17 cellular contexts compared by ENCODE assay signal in the genomic region with DNA sequence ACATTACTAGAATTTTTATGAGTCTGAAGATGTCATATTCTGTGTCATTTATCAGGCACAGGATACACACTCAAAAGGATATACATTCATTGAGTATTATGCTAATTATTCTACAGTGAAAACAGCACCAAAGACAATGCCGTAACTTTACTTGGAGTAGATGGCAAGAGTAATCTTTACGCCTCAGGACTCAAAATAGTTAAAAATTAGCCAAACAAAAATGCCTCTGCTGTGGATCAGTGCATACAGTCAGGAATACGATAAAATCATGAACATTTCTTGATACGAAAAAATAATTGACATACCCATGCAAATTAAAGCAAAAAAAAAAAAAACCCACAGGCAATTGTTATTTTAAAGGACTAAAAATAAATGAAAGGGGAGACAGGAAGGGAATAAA.
A peak's percentile ranks its signal among the peaks of the same experiment; 100 is the strongest.
DNase-seq lines count a peak whose midpoint lies in the region; ATAC-seq and TF ChIP-seq lines count a peak whose summit lies in the region.
"Had no signal": no experiment of that assay in that cellular context is flagged by ENCODE, and none has a peak within 500 bp of the region (broad histone marks: within the 10 kb centered on the region; RNA-seq: fewer than 3 reads in every experiment).

No MANE protein-coding gene starts in this region.

- no peaks in the 10 kb centered on the region for H3K9me2 ChIP-seq in GM23338 (ENCODE audit: insufficient read depth)

- H3K27ac ChIP-seq in GM23338 (ENCODE audit: low read depth), result no peak overlapping the region
- H3K27ac ChIP-seq: C4-2B had no signal

- no peak for DNase-seq in GM23338 (ENCODE audit: low spot score)
- no peak for DNase-seq in WTC11 (ENCODE audit: low spot score)
- peak; percentile 36 for DNase-seq in left kidney (ENCODE audit: low read depth, low spot score)
- DNase-seq in naive thymus-derived CD8-positive, alpha-beta T cell, result no peak
- DNase-seq: AML-193; Caco-2; CD4-positive, alpha-beta T cell; DMS79 treated with DMSO at 0.1 percent for 48 hours; GF-D8; GOT3; H7; KBM-7 had no signal

- no peaks in the 10 kb centered on the region for H3K27me3 Mint-ChIP-seq in GM23338 (ENCODE audit: insufficient read depth, low read depth, poor library complexity)
- no peaks in the 10 kb centered on the region for H3K27me3 Mint-ChIP-seq in WTC11 (ENCODE audit: low read depth)
- peaks cover 0 to 2% (median 2%) of the 10 kb centered on the region in 5 donors for H3K27me3 Mint-ChIP-seq in naive thymus-derived CD8-positive, alpha-beta T cell
- H3K27me3 Mint-ChIP-seq: CD4-positive, alpha-beta T cell; IgD-negative memory B cell had no signal

- ATAC-seq in GM23338 (no peak), WTC11 (no peak), HG02798 (IDR thresholded peaks at IDR 0.05; ENCODE audit: poor library complexity, unreplicated experiment) (no peak), GM19463 (IDR thresholded peaks at IDR 0.05; ENCODE audit: unreplicated experiment) (no peak)
- no peak for ATAC-seq in naive thymus-derived CD8-positive, alpha-beta T cell
- ATAC-seq: HepG2 had no signal

- H2AFZ ChIP-seq in GM23338, result no peak overlapping the region

- no peaks in the 10 kb centered on the region for H3K9me3 Mint-ChIP-seq in GM23338
- H3K9me3 Mint-ChIP-seq in WTC11, result no peaks in the 10 kb centered on the region
- H3K9me3 Mint-ChIP-seq in naive thymus-derived CD8-positive, alpha-beta T cell, result peaks cover 0 to 2% (median 0%) of the 10 kb centered on the region in 9 donors
- H3K9me3 Mint-ChIP-seq: IgD-negative memory B cell had no signal

- no peaks in the 10 kb centered on the region for H4K20me1 ChIP-seq in GM23338 (replicated peaks; ENCODE audit: insufficient read depth)

- H3K4me1 Mint-ChIP-seq in GM23338, result peaks cover 14% of the 10 kb centered on the region; the same call in 2 of the 3 replicates
- H3K4me1 Mint-ChIP-seq in WTC11, result peaks cover 12% of the 10 kb centered on the region
- no peaks in the 10 kb centered on the region for H3K4me1 Mint-ChIP-seq in naive thymus-derived CD8-positive, alpha-beta T cell
- H3K4me1 Mint-ChIP-seq: IgD-negative memory B cell had no signal

- no peaks in the 10 kb centered on the region for H3K79me2 ChIP-seq in GM23338 (replicated peaks; ENCODE audit: insufficient read depth)

- H3K36me3 ChIP-seq in GM23338 (ENCODE audit: insufficient read depth), result no peaks in the 10 kb centered on the region

- H3K4me3 Mint-ChIP-seq in GM23338 (peak overlapping the region; percentile 45; the same call in 2 of the 3 replicates), WTC11 (peak overlapping the region; percentile 36)
- H3K4me3 Mint-ChIP-seq in naive thymus-derived CD8-positive, alpha-beta T cell, result no peak overlapping the region
- H3K4me3 Mint-ChIP-seq: CD4-positive, alpha-beta T cell; IgD-negative memory B cell had no signal

- POLR2A ChIA-PET in WTC11 (lab: Charles Lee), result no interaction called here
- POLR2A ChIA-PET in naive thymus-derived CD8-positive, alpha-beta T cell (lab: Charles Lee), result no interaction called here

- H3F3A ChIP-seq in GM23338 (replicated peaks; ENCODE audit: low read depth), result no peaks in the 10 kb centered on the region

- H3K27ac Mint-ChIP-seq in GM23338 (peak overlapping the region; percentile 91), WTC11 (peak overlapping the region; percentile 86; the same call in 1 of the 2 replicates)
- H3K27ac Mint-ChIP-seq in naive thymus-derived CD8-positive, alpha-beta T cell, result no peak overlapping the region
- H3K27ac Mint-ChIP-seq: CD4-positive, alpha-beta T cell; IgD-negative memory B cell had no signal

- H3K27me3 ChIP-seq in GM23338 (ENCODE audit: insufficient read depth), result no peaks in the 10 kb centered on the region

- peak overlapping the region; percentile 50 for H3K4me2 ChIP-seq in GM23338

- H3K36me3 Mint-ChIP-seq in GM23338 (ENCODE audit: low read depth) (no peaks in the 10 kb centered on the region; the same call in 2 of the 3 replicates), WTC11 (no peaks in the 10 kb centered on the region)
- H3K36me3 Mint-ChIP-seq in naive thymus-derived CD8-positive, alpha-beta T cell, result no peaks in the 10 kb centered on the region
- H3K36me3 Mint-ChIP-seq: IgD-negative memory B cell had no signal

- peaks cover 15% of the 10 kb centered on the region for H3K4me1 ChIP-seq in GM23338 (ENCODE audit: insufficient read depth)
- H3K4me1 ChIP-seq: Caco-2 had no signal

- no peak for TF ChIP-seq CTCF in GM23338 (conservative IDR thresholded peaks at IDR 0.05; ENCODE audit: low read depth in 2 of 2)
- TF ChIP-seq CTCF in WTC11 (IDR thresholded peaks at IDR 0.05), result no peak

- H3K4me3 ChIP-seq in GM23338, result 0 out of 2 replicates have a peak overlapping the region, but pooled peaks have one; percentile 0

- CTCF ChIA-PET in WTC11 (lab: Charles Lee), result no interaction called here

TF ChIP-seq in GM23338, 12 proteins besides CTCF, POLR2A, EP300 and RAD21:
- no peak for TF ChIP-seq EZH2 (IDR thresholded peaks at IDR 0.05; ENCODE audit: low read depth, unreplicated experiment)
- TF ChIP-seq, protein P1, sequence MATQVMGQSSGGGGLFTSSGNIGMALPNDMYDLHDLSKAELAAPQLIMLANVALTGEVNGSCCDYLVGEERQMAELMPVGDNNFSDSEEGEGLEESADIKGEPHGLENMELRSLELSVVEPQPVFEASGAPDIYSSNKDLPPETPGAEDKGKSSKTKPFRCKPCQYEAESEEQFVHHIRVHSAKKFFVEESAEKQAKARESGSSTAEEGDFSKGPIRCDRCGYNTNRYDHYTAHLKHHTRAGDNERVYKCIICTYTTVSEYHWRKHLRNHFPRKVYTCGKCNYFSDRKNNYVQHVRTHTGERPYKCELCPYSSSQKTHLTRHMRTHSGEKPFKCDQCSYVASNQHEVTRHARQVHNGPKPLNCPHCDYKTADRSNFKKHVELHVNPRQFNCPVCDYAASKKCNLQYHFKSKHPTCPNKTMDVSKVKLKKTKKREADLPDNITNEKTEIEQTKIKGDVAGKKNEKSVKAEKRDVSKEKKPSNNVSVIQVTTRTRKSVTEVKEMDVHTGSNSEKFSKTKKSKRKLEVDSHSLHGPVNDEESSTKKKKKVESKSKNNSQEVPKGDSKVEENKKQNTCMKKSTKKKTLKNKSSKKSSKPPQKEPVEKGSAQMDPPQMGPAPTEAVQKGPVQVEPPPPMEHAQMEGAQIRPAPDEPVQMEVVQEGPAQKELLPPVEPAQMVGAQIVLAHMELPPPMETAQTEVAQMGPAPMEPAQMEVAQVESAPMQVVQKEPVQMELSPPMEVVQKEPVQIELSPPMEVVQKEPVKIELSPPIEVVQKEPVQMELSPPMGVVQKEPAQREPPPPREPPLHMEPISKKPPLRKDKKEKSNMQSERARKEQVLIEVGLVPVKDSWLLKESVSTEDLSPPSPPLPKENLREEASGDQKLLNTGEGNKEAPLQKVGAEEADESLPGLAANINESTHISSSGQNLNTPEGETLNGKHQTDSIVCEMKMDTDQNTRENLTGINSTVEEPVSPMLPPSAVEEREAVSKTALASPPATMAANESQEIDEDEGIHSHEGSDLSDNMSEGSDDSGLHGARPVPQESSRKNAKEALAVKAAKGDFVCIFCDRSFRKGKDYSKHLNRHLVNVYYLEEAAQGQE (IDR thresholded peaks at IDR 0.05; ENCODE audit: unreplicated experiment), result no peak
- TF ChIP-seq NANOG (IDR thresholded peaks at IDR 0.05; ENCODE audit: borderline replicate concordance), result no peak
- no peak for TF ChIP-seq EZH2phosphoT487 (IDR thresholded peaks at IDR 0.05; ENCODE audit: unreplicated experiment)
- TF ChIP-seq ZNF331 (CRISPR knock-in tag; IDR thresholded peaks at IDR 0.05; ENCODE audit: low read depth), result no peak
- TF ChIP-seq STAT1 (IDR thresholded peaks at IDR 0.05; ENCODE audit: unreplicated experiment), result no peak
- no peak for TF ChIP-seq POLR2AphosphoS5 (IDR thresholded peaks at IDR 0.05; ENCODE audit: low read depth)

TF ChIP-seq in WTC11, 78 proteins besides CTCF, POLR2A, EP300 and RAD21:
- TF ChIP-seq, protein P2, sequence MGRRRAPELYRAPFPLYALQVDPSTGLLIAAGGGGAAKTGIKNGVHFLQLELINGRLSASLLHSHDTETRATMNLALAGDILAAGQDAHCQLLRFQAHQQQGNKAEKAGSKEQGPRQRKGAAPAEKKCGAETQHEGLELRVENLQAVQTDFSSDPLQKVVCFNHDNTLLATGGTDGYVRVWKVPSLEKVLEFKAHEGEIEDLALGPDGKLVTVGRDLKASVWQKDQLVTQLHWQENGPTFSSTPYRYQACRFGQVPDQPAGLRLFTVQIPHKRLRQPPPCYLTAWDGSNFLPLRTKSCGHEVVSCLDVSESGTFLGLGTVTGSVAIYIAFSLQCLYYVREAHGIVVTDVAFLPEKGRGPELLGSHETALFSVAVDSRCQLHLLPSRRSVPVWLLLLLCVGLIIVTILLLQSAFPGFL (CRISPR knock-in tag; IDR thresholded peaks at IDR 0.05; ENCODE audit: borderline replicate concordance), result no peak
- TF ChIP-seq ATF1 (CRISPR knock-in tag; IDR thresholded peaks at IDR 0.05) (no peak), EMX1 (CRISPR knock-in tag; IDR thresholded peaks at IDR 0.05) (no peak), NR2C2 (CRISPR knock-in tag; IDR thresholded peaks at IDR 0.05) (no peak), ZNF232 (CRISPR knock-in tag; IDR thresholded peaks at IDR 0.05) (no peak), ELF4 (CRISPR knock-in tag; IDR thresholded peaks at IDR 0.05; ENCODE audit: low read depth) (no peak)
- TF ChIP-seq, protein P3, sequence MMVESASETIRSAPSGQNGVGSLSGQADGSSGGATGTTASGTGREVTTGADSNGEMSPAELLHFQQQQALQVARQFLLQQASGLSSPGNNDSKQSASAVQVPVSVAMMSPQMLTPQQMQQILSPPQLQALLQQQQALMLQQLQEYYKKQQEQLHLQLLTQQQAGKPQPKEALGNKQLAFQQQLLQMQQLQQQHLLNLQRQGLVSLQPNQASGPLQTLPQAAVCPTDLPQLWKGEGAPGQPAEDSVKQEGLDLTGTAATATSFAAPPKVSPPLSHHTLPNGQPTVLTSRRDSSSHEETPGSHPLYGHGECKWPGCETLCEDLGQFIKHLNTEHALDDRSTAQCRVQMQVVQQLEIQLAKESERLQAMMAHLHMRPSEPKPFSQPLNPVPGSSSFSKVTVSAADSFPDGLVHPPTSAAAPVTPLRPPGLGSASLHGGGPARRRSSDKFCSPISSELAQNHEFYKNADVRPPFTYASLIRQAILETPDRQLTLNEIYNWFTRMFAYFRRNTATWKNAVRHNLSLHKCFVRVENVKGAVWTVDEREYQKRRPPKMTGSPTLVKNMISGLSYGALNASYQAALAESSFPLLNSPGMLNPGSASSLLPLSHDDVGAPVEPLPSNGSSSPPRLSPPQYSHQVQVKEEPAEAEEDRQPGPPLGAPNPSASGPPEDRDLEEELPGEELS (CRISPR knock-in tag; IDR thresholded peaks at IDR 0.05), result no peak

Comparison
In these comparisons a context has a peak if more than half of its experiments do, and no peak if none do; other contexts are left out.
1. H3K27ac Mint-ChIP-seq: peak in GM23338 (single experiment) and WTC11 (single experiment); none in naive thymus-derived CD8-positive, alpha-beta T cell (0 of 10).
2. H3K4me3 Mint-ChIP-seq: peak in GM23338 (single experiment) and WTC11 (single experiment); none in naive thymus-derived CD8-positive, alpha-beta T cell (0 of 10).